2 cellular contexts compared by ENCODE assay signal in the genomic region with DNA sequence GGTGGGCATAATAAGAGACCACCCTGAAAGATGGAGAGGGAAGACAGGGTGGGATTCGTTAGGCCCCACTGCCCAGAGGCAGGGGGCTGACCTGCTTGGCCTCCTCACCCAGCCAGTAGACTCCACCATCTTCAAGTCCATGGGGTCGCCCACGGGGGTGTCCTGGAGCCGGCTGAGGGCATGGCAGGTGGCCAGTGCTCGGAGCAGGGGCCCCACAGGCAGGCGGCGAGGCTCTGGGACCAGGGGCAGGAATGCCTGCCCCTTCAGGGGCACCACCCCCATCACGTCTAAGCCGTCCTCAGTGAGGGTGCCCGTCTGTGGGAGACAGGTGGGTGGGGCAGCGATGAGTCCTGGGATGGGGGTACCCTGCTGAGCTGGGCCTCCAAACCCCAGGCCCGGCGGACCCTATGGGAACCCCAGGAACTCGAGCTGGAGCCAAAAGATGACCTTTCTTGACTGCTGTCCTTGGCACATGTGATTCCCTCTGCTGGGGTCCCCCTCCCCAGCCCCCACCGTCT.
A peak's percentile ranks its signal among the peaks of the same experiment; 100 is the strongest.
TF ChIP-seq lines count a peak whose summit lies in the region.

No MANE protein-coding gene starts in this region.

TF ChIP-seq in HEK293, 187 proteins besides CTCF, POLR2A, EP300 and RAD21:
- TF ChIP-seq GLIS2 (tag by site-specific recombination; IDR thresholded peaks at IDR 0.05), result peak; percentile 19; the same call in 1 of the 2 replicates
- TF ChIP-seq, protein P1, sequence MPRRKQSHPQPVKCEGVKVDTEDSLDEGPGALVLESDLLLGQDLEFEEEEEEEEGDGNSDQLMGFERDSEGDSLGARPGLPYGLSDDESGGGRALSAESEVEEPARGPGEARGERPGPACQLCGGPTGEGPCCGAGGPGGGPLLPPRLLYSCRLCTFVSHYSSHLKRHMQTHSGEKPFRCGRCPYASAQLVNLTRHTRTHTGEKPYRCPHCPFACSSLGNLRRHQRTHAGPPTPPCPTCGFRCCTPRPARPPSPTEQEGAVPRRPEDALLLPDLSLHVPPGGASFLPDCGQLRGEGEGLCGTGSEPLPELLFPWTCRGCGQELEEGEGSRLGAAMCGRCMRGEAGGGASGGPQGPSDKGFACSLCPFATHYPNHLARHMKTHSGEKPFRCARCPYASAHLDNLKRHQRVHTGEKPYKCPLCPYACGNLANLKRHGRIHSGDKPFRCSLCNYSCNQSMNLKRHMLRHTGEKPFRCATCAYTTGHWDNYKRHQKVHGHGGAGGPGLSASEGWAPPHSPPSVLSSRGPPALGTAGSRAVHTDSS (tag by site-specific recombination; IDR thresholded peaks at IDR 0.05), result no peak

TF ChIP-seq in GM23338, 12 proteins besides CTCF, POLR2A, EP300 and RAD21:
- TF ChIP-seq JUNB (IDR thresholded peaks at IDR 0.05; ENCODE audit: unreplicated experiment) (no peak), EZH2phosphoT487 (IDR thresholded peaks at IDR 0.05; ENCODE audit: unreplicated experiment) (no peak), ZNF331 (CRISPR knock-in tag; IDR thresholded peaks at IDR 0.05; ENCODE audit: low read depth) (no peak)
- TF ChIP-seq, protein P2, sequence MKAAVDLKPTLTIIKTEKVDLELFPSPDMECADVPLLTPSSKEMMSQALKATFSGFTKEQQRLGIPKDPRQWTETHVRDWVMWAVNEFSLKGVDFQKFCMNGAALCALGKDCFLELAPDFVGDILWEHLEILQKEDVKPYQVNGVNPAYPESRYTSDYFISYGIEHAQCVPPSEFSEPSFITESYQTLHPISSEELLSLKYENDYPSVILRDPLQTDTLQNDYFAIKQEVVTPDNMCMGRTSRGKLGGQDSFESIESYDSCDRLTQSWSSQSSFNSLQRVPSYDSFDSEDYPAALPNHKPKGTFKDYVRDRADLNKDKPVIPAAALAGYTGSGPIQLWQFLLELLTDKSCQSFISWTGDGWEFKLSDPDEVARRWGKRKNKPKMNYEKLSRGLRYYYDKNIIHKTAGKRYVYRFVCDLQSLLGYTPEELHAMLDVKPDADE (IDR thresholded peaks at IDR 0.05), result no peak
